1 cellular context compared by ENCODE assay signal in the genomic region with DNA sequence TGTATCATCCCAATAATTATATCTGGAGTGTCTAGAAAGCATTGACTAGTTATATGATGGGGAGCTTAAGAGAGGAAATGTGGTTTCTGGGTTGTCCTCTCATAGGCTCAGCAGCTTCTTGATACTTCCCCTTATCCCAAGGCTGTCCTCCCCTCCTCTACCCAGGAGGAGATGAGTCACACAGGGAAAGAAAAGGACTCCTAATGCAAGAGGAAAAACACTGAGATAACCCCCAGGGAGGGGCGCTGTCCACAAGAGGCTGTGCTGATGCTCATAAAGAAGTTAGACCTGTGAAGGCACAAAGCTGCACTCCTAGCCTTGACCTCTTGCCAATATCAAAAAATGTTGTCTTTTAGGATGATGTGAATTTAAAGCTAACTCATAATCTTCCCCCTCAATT.
A peak's percentile ranks its signal among the peaks of the same experiment; 100 is the strongest.
TF ChIP-seq lines count a peak whose summit lies in the region.

No MANE protein-coding gene starts in this region.

TF ChIP-seq in HEK293, 187 proteins besides CTCF, POLR2A, EP300 and RAD21 (continued from another document):
- TF ChIP-seq REST (tag by site-specific recombination; IDR thresholded peaks at IDR 0.05), result peak; percentile 92
- TF ChIP-seq SP3 (tag by site-specific recombination; IDR thresholded peaks at IDR 0.05), result no peak
- no peak for TF ChIP-seq HOXC10 (CRISPR knock-in tag; IDR thresholded peaks at IDR 0.05)
- no peak for TF ChIP-seq SETDB1 (IDR thresholded peaks at IDR 0.05; ENCODE audit: insufficient read length, low read length)
